ENCODE assay signal across 8 cellular contexts in genomic region chr6:52284460-52285173, GRCh38. TPM values are rescaled to one million over a fixed set of nuclear protein-coding genes. Genes with fewer than 3 reads are reported as not detected.
A peak's percentile ranks its signal among the peaks of the same experiment; 100 is the strongest.
DNase-seq lines count a peak whose midpoint lies in the region; ATAC-seq lines count a peak whose summit lies in the region.

MCM3 (minus strand) TSS chr6:52284742; CDS start chr6:52284674, 68 bp downstream.

- CTCF ChIA-PET in CD8-positive, alpha-beta memory T cell (lab: Charles Lee), result interaction anchor here (0.9 to 6.1 kb wide), 32 partner anchors 9 to 710 kb away, joined by 3 to 138 read pairs (median 5); partner anchors contain the start of genes EFHC1, GSTA4 and PAQR8

- H3K27ac Mint-ChIP-seq in CD8-positive, alpha-beta memory T cell, result peak within 1 kb of the TSS in 6 of 8 donors; percentile 21 to 84 (median 60)
- peak within 1 kb of the TSS in 1 of 2 donors; percentile 15 for H3K27ac Mint-ChIP-seq in effector memory CD8-positive, alpha-beta T cell

- peaks cover 25 to 54% (median 39%) of the 10 kb centered on the region in 3 donors for H3K4me1 Mint-ChIP-seq in CD8-positive, alpha-beta memory T cell
- peaks cover 15 to 24% of the 10 kb centered on the region in 2 donors for H3K4me1 Mint-ChIP-seq in effector memory CD8-positive, alpha-beta T cell (ENCODE audit: low read depth in 2 of 2)

- peak; percentile 91 to 98 (median 98) for DNase-seq in CD8-positive, alpha-beta memory T cell
- DNase-seq in HS-5 (ENCODE audit: low read depth), result peak; percentile 98
- DNase-seq in NK-92 treated with Interleukin-12 subunit alpha and Interleukin-12 subunit beta, amount 100 ng/mL, for 24 hours (lab: John Stamatoyannopoulos, UW), result peak; percentile 97
- DNase-seq in activated CD8-positive, alpha-beta memory T cell treated with anti-CD3 and anti-CD28 coated beads for 24 hours, result peak; percentile 94
- DNase-seq in effector memory CD8-positive, alpha-beta T cell, result peak; percentile 92 to 93 (median 93)
- DNase-seq in medulla oblongata (ENCODE audit: extremely low spot score), result peak; percentile 100
- peak; percentile 92 for DNase-seq in stimulated activated CD8-positive, alpha-beta memory T cell treated with anti-CD3 and anti-CD28 coated beads, Interleukin-12 subunit alpha, Interleukin-12 subunit beta, amount 100 ng/mL, for 1 hour (ENCODE audit: low read depth)

- POLR2A ChIA-PET in CD8-positive, alpha-beta memory T cell (lab: Charles Lee), result interaction anchor here (0.6 to 3.0 kb wide), 12 partner anchors 12 to 292 kb away, joined by 3 to 48 read pairs (median 6); partner anchors contain the start of genes EFHC1 and PAQR8

- no peaks in the 10 kb centered on the region for H3K27me3 ChIP-seq in CD8-positive, alpha-beta memory T cell (ENCODE audit: insufficient read depth, low read length, poor library complexity, severe bottlenecking)

- H3K4me3 ChIP-seq in CD8-positive, alpha-beta memory T cell (ENCODE audit: low read length), result peak within 1 kb of the TSS; percentile 85

- H3K9me3 Mint-ChIP-seq in CD8-positive, alpha-beta memory T cell, result no peaks in the 10 kb centered on the region
- H3K9me3 Mint-ChIP-seq in effector memory CD8-positive, alpha-beta T cell, result no peaks in the 10 kb centered on the region

- ATAC-seq in GM19468 (IDR thresholded peaks at IDR 0.05; ENCODE audit: extremely low read depth, unreplicated experiment), result peak; percentile 97
- peak; percentile 95 for ATAC-seq in effector memory CD8-positive, alpha-beta T cell (replicated peaks)

- peak within 1 kb of the TSS; percentile 71 for H3K27ac ChIP-seq in CD8-positive, alpha-beta memory T cell (ENCODE audit: low read depth, low read length)

- H3K9me3 ChIP-seq in CD8-positive, alpha-beta memory T cell (ENCODE audit: low read length), result no peaks in the 10 kb centered on the region

- H3K4me3 Mint-ChIP-seq in CD8-positive, alpha-beta memory T cell, result peak within 1 kb of the TSS in 3 of 7 donors; percentile 56 to 65 (median 63)
- H3K4me3 Mint-ChIP-seq in effector memory CD8-positive, alpha-beta T cell, result no peak within 1 kb of the TSS

- H3K36me3 Mint-ChIP-seq in CD8-positive, alpha-beta memory T cell, result peaks cover 8 to 36% (median 19%) of the 10 kb centered on the region in 3 donors
- H3K36me3 Mint-ChIP-seq in effector memory CD8-positive, alpha-beta T cell (ENCODE audit: insufficient read depth), result peaks cover 27% of the 10 kb centered on the region

- H3K36me3 ChIP-seq in CD8-positive, alpha-beta memory T cell (ENCODE audit: insufficient read depth, low read length), result peaks cover 19% of the 10 kb centered on the region

- no peaks in the 10 kb centered on the region for H3K27me3 Mint-ChIP-seq in CD8-positive, alpha-beta memory T cell
- no peaks in the 10 kb centered on the region for H3K27me3 Mint-ChIP-seq in effector memory CD8-positive, alpha-beta T cell

- peaks cover 43% of the 10 kb centered on the region for H3K4me1 ChIP-seq in CD8-positive, alpha-beta memory T cell (ENCODE audit: insufficient read depth, low read length)

RNA-seq across cellular contexts. Expression of gene MCM3, which starts in this region (rescaled TPM):
- 100 to 1,000 TPM; 262 to 263 TPM for total RNA-seq in CD8-positive, alpha-beta memory T cell
- polyA plus RNA-seq in CD8-positive, alpha-beta memory T cell, result 59.0 TPM

Comparison
In these comparisons a context has a peak if more than half of its experiments do, and no peak if none do; other contexts are left out.
1. Peak in every context shown above with its lines: DNase-seq, ATAC-seq, H3K4me3 ChIP-seq and H3K27ac ChIP-seq.